7 cellular contexts compared by ENCODE assay signal in genomic region chr2:56807861-56808260, GRCh38.
"Had no signal": no experiment of that assay in that cellular context is flagged by ENCODE, and none has a peak within 500 bp of the region (broad histone marks: within the 10 kb centered on the region; RNA-seq: fewer than 3 reads in every experiment).

No MANE protein-coding gene starts in this region.

- H3K4me3 ChIP-seq: GM12878 had no signal

- ATAC-seq: GM12878 had no signal

- FAIRE-seq: G401.6, GM12878, GM12891, GM18507, GM19239 had no signal

- DNase-seq: GDM1, GF-D8 had no signal
